Comparison of ENCODE assay signal across 30 cellular contexts in the genomic region with DNA sequence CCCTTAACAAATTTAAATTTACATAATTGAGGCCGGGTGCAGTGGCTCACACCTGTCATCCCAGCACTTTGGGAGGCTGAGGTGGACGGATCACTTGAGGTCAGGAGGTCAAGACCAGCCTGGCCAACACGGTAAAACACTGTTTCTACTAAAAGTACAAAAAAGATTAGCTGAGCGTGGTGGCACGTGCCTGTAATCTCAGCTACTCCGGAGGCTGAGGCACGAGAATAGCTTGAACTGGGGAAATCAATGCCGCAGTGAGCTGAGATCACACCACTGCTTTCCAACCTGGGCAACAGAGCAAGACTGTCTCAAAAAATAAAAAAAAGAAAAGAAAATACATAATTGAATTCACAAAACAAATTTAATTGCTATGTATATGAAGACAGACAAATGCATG.
"Had no signal": no experiment of that assay in that cellular context is flagged by ENCODE, and none has a peak within 500 bp of the region (broad histone marks: within the 10 kb centered on the region; RNA-seq: fewer than 3 reads in every experiment).

No MANE protein-coding gene starts in this region.

- H3K4me3 Mint-ChIP-seq: activated T-cell treated with anti-CD3 and anti-CD28 coated beads, Interleukin-2, amount 50 U/mL, for 72 hours; effector memory CD8-positive, alpha-beta T cell; immature natural killer cell; natural killer cell treated with Interleukin-12 subunit alpha and Interleukin-12 subunit beta and Interleukin-15 and Interleukin-18, amount 100 ng/mL, for 72 hours; stimulated activated memory B cell treated with anti-CD40 and anti-IgM and Interleukin-4, amounts not matched to agents 10 μg/mL and 1 μg/mL and 100 μg/mL, for 72 hours; T-helper 1 cell treated with Interleukin-12 subunit alpha and Interleukin-12 subunit beta and Interleukin-4 antibody, amounts not matched to agents 30 μg/mL and 1 μg/mL, for 36 hours had no signal

- H3K4me3 ChIP-seq: body of pancreas, gastroesophageal sphincter, lower lobe of right lung, mucosa of descending colon, skin epidermis, stomach, thyroid gland, upper lobe of left lung, vagina had no signal

- H3K36me3 ChIP-seq: gastroesophageal sphincter, lower lobe of right lung, stomach, thyroid gland, upper lobe of left lung, vagina had no signal

- H3K36me3 Mint-ChIP-seq: activated naive CD4-positive, alpha-beta T cell treated with anti-CD3 and anti-CD28 coated beads, Interleukin-2, amount 50 U/mL, for 72 hours; immature natural killer cell; natural killer cell treated with Interleukin-12 subunit alpha and Interleukin-12 subunit beta and Interleukin-15 and Interleukin-18, amount 100 ng/mL, for 72 hours; stimulated activated memory B cell treated with anti-CD40 and anti-IgM and Interleukin-4, amounts not matched to agents 10 μg/mL and 1 μg/mL and 100 μg/mL, for 72 hours had no signal

- H3K4me1 ChIP-seq: lower lobe of right lung, thyroid gland had no signal

- H3K4me1 Mint-ChIP-seq: stimulated activated memory B cell treated with anti-CD40 and anti-IgM and Interleukin-4, amounts not matched to agents 10 μg/mL and 1 μg/mL and 100 μg/mL, for 72 hours had no signal

- H3K27me3 ChIP-seq: body of pancreas, gastroesophageal sphincter, stomach, thyroid gland, upper lobe of left lung, vagina had no signal

- H3K27me3 Mint-ChIP-seq: natural killer cell treated with Interleukin-12 subunit alpha and Interleukin-12 subunit beta and Interleukin-15 and Interleukin-18, amount 100 ng/mL, for 72 hours had no signal

- H3K27ac Mint-ChIP-seq: activated naive CD4-positive, alpha-beta T cell treated with anti-CD3 and anti-CD28 coated beads, Interleukin-2, amount 50 U/mL, for 72 hours; activated T-cell treated with anti-CD3 and anti-CD28 coated beads, Interleukin-2, amount 50 U/mL, for 72 hours; effector memory CD8-positive, alpha-beta T cell; immature natural killer cell; stimulated activated memory B cell treated with anti-CD40 and anti-IgM and Interleukin-4, amounts not matched to agents 10 μg/mL and 1 μg/mL and 100 μg/mL, for 72 hours; T-helper 1 cell treated with Interleukin-12 subunit alpha and Interleukin-12 subunit beta and Interleukin-4 antibody, amounts not matched to agents 30 μg/mL and 1 μg/mL, for 36 hours had no signal

- H3K27ac ChIP-seq: body of pancreas, gastroesophageal sphincter, lower lobe of right lung, skin epidermis, stomach, thyroid gland, upper lobe of left lung, vagina, VCaP had no signal

- DNase-seq: activated CD4-positive, alpha-beta T cell treated with anti-CD3 and anti-CD28 coated beads for 4 hours; activated CD4-positive, alpha-beta T cell treated with anti-CD3 and anti-CD28 coated beads, Interleukin-2, amount 50 U/mL, for 4 hours; activated naive CD4-positive, alpha-beta T cell; activated T-cell treated with anti-CD3 and anti-CD28 coated beads for 4 hours; activated T-cell treated with anti-CD3 and anti-CD28 coated beads, Interleukin-2, amount 50 U/mL, for 72 hours; aorta; body of pancreas; cortex of kidney; effector memory CD8-positive, alpha-beta T cell; hypothalamus; kidney; lower lobe of right lung; mucosa of descending colon; posterior cingulate gyrus; stimulated activated CD4-positive, alpha-beta T cell treated with anti-CD3 and anti-CD28 coated beads, Interleukin-4, amount 100 ng/mL, for 4 hours; stimulated activated CD8-positive, alpha-beta memory T cell treated with anti-CD3 and anti-CD28 coated beads, Interleukin-4, amount 100 ng/mL, for 48 hours; stomach; T-helper 9 cell; thyroid gland; upper lobe of left lung had no signal

- ATAC-seq: activated naive CD4-positive, alpha-beta T cell treated with anti-CD3 and anti-CD28 coated beads, Interleukin-2, amount 50 U/mL, for 72 hours; activated T-cell treated with anti-CD3 and anti-CD28 coated beads, Interleukin-2, amount 50 U/mL, for 72 hours; body of pancreas; effector memory CD8-positive, alpha-beta T cell; gastroesophageal sphincter; lower lobe of right lung; mucosa of descending colon; natural killer cell treated with Interleukin-12 subunit alpha and Interleukin-12 subunit beta and Interleukin-15 and Interleukin-18, amount 100 ng/mL, for 72 hours; sciatic nerve; stimulated activated memory B cell treated with anti-CD40 and anti-IgM and Interleukin-4, amounts not matched to agents 10 μg/mL and 1 μg/mL and 100 μg/mL, for 72 hours had no signal

- H3K9me3 Mint-ChIP-seq: activated naive CD4-positive, alpha-beta T cell treated with anti-CD3 and anti-CD28 coated beads, Interleukin-2, amount 50 U/mL, for 72 hours; activated T-cell treated with anti-CD3 and anti-CD28 coated beads, Interleukin-2, amount 50 U/mL, for 72 hours; effector memory CD8-positive, alpha-beta T cell; immature natural killer cell; natural killer cell treated with Interleukin-12 subunit alpha and Interleukin-12 subunit beta and Interleukin-15 and Interleukin-18, amount 100 ng/mL, for 72 hours; T-helper 1 cell treated with Interleukin-12 subunit alpha and Interleukin-12 subunit beta and Interleukin-4 antibody, amounts not matched to agents 30 μg/mL and 1 μg/mL, for 36 hours had no signal

- H3K9me3 ChIP-seq: body of pancreas, mucosa of descending colon, thyroid gland, vagina had no signal
